24 cellular contexts compared by ENCODE assay signal in genomic region chr17:80472996-80473395, GRCh38. TPM values are rescaled to one million over a fixed set of nuclear protein-coding genes. Genes with fewer than 3 reads are reported as not detected.
DNase-seq lines count a peak whose midpoint lies in the region; ATAC-seq, FAIRE-seq and TF ChIP-seq lines count a peak whose summit lies in the region.
"Had no signal": no experiment of that assay in that cellular context is flagged by ENCODE, and none has a peak within 500 bp of the region (broad histone marks: within the 10 kb centered on the region; RNA-seq: fewer than 3 reads in every experiment).

No MANE protein-coding gene starts in this region.

- H3K9ac ChIP-seq in H1 (replicated peaks in 1 of 4; ENCODE audit: extremely low read depth in 1 of 4, low read depth in 3 of 4, low read length in 3 of 4) (no peak overlapping the region), neuronal stem cell (ENCODE audit: low read depth, low read length, poor library complexity) (no peak overlapping the region)
- H3K9ac ChIP-seq: GM23248 had no signal

- ATAC-seq in activated CD4-positive, alpha-beta T cell treated with anti-CD3 and anti-CD28 coated beads for 36 hours, result no peak
- no peak for ATAC-seq in natural killer cell
- no peak for ATAC-seq in natural killer cell treated with Interleukin-12 subunit alpha and Interleukin-12 subunit beta and Interleukin-15 and Interleukin-18, amount 100 ng/mL, for 72 hours
- ATAC-seq: GM12878, HCT116 had no signal

- DNase-seq in activated CD4-positive, alpha-beta T cell treated with anti-CD3 and anti-CD28 coated beads, Interleukin-2, amount 10 ng/mL, durations not matched to agents 7 days and 5 days, result no peak
- DNase-seq in activated CD4-positive, alpha-beta T cell treated with anti-CD3 and anti-CD28 coated beads for 36 hours, result no peak
- DNase-seq in natural killer cell (no peak), H1 (ENCODE audit: low read depth in 1 of 2, low spot score in 2 of 2) (no peak), neuronal stem cell (ENCODE audit: low spot score) (no peak), AML-193 (lab: John Stamatoyannopoulos, UW) (no peak), erythroblast (lab: John Stamatoyannopoulos, UW) (no peak)
- no peak for DNase-seq in natural killer cell treated with Interleukin-12 subunit alpha and Interleukin-12 subunit beta and Interleukin-15 and Interleukin-18, amount 100 ng/mL, for 72 hours (ENCODE audit: low spot score)
- DNase-seq: 8988T; BE2C; CD4-positive, CD25-positive, alpha-beta regulatory T cell; CD8-positive, alpha-beta memory T cell; COR-L47; DMS 273 treated with DMSO at 0.1 percent for 48 hours; DMS53; DND-41; EL; GM23248; HFFc6 had no signal

- WGBS in H1 (ENCODE audit: extremely low coverage in 1 of 2, insufficient coverage in 1 of 2, insufficient read length in 1 of 2, insufficient replicate concordance in 2 of 2, low coverage in 1 of 2, low lambda C conversion rate in 2 of 2, missing lambda C conversion rate in 1 of 2), 2 experiments, result 92% methylated on average over 12 of the region's 12 CpGs; no CpG with 5 or more reads in 1 of the 2 experiments
- no CpG with 5 or more reads among the region's 12 CpGs for WGBS in neuronal stem cell (ENCODE audit: extremely low coverage in 2 of 2, insufficient read length in 2 of 2, insufficient replicate concordance in 1 of 2), 2 donors

- H3K4me1 ChIP-seq in H1 (replicated peaks in 1 of 4; ENCODE audit: control insufficient read depth in 3 of 4, insufficient read depth in 4 of 4, low read length in 3 of 4), result peaks cover 0 to 15% (median 4%) of the 10 kb centered on the region in 4 experiments; a peak in 5 of 7 replicates
- H3K4me1 ChIP-seq in neuronal stem cell (ENCODE audit: control insufficient read depth in 2 of 2, insufficient read depth in 1 of 2, low read depth in 1 of 2, low read length in 2 of 2), result peaks cover 8 to 11% of the 10 kb centered on the region in 2 donors
- H3K4me1 ChIP-seq: BE2C had no signal

- H3K23me2 ChIP-seq in H1 (ENCODE audit: low read depth, low read length), result peaks cover 6% of the 10 kb centered on the region; the same call in 1 of the 2 replicates

- peaks cover 0 to 7% (median 0%) of the 10 kb centered on the region in 4 experiments; a peak in 1 of 8 replicates for H3K36me3 ChIP-seq in H1 (ENCODE audit: control insufficient read depth in 2 of 4, insufficient read depth in 4 of 4, low read length in 3 of 4)
- H3K36me3 ChIP-seq in neuronal stem cell (replicated peaks in 1 of 2; ENCODE audit: control insufficient read depth in 2 of 2, insufficient read depth in 2 of 2, low read length in 2 of 2), result no peaks in the 10 kb centered on the region
- H3K36me3 ChIP-seq: BE2C had no signal

- H2BK120ac ChIP-seq in H1 (replicated peaks; ENCODE audit: low read depth, low read length) (no peak overlapping the region), neuronal stem cell (ENCODE audit: low read depth, low read length) (peak overlapping the region; percentile 57)

- H3K4me3 Mint-ChIP-seq in activated CD4-positive, alpha-beta T cell treated with anti-CD3 and anti-CD28 coated beads, Interleukin-2, amount 10 ng/mL, durations not matched to agents 7 days and 5 days, result peak overlapping the region; percentile 32
- no peak overlapping the region for H3K4me3 Mint-ChIP-seq in activated CD4-positive, alpha-beta T cell treated with anti-CD3 and anti-CD28 coated beads for 36 hours
- H3K4me3 Mint-ChIP-seq in natural killer cell, result peak overlapping the region; percentile 13
- H3K4me3 Mint-ChIP-seq in natural killer cell treated with Interleukin-12 subunit alpha and Interleukin-12 subunit beta and Interleukin-15 and Interleukin-18, amount 100 ng/mL, for 72 hours, result no peak overlapping the region
- H3K4me3 Mint-ChIP-seq: HFFc6 had no signal

- TF ChIP-seq EP300 in H1 (IDR thresholded peaks at IDR 0.05; ENCODE audit: borderline replicate concordance in 1 of 2, low read depth in 2 of 2, low read length in 2 of 2), result no peak

- no peak overlapping the region for H2AFZ ChIP-seq in H1 (ENCODE audit: low read length)
- no peak overlapping the region for H2AFZ ChIP-seq in neuronal stem cell (ENCODE audit: low read length)
- H2AFZ ChIP-seq: GM23248 had no signal

- POLR2A ChIA-PET in activated CD4-positive, alpha-beta T cell treated with anti-CD3 and anti-CD28 coated beads, Interleukin-2, amount 10 ng/mL, durations not matched to agents 7 days and 5 days (lab: Charles Lee), result no interaction called here
- POLR2A ChIA-PET in activated CD4-positive, alpha-beta T cell treated with anti-CD3 and anti-CD28 coated beads for 36 hours (lab: Charles Lee), result interaction anchor here (0.6 kb wide), 1 partner anchor 384 kb away, joined by 3 read pairs; no protein-coding TSS in a partner anchor
- POLR2A ChIA-PET in H1 (lab: Charles Lee; ENCODE audit: partially characterized antibody), result interaction anchor here (0.9 to 1.7 kb wide), 3 partner anchors 9 to 47 kb away, joined by 3 to 12 read pairs (median 4); no protein-coding TSS in a partner anchor

- H3K9me3 Mint-ChIP-seq in activated CD4-positive, alpha-beta T cell treated with anti-CD3 and anti-CD28 coated beads, Interleukin-2, amount 10 ng/mL, durations not matched to agents 7 days and 5 days, result no peaks in the 10 kb centered on the region
- no peaks in the 10 kb centered on the region for H3K9me3 Mint-ChIP-seq in activated CD4-positive, alpha-beta T cell treated with anti-CD3 and anti-CD28 coated beads for 36 hours (ENCODE audit: low read depth)
- H3K9me3 Mint-ChIP-seq in natural killer cell, result no peaks in the 10 kb centered on the region
- H3K9me3 Mint-ChIP-seq in natural killer cell treated with Interleukin-12 subunit alpha and Interleukin-12 subunit beta and Interleukin-15 and Interleukin-18, amount 100 ng/mL, for 72 hours, result no peaks in the 10 kb centered on the region
- H3K9me3 Mint-ChIP-seq: CD8-positive, alpha-beta memory T cell; HFFc6; IgD-negative memory B cell had no signal

- CTCF ChIA-PET in activated CD4-positive, alpha-beta T cell treated with anti-CD3 and anti-CD28 coated beads, Interleukin-2, amount 10 ng/mL, durations not matched to agents 7 days and 5 days (lab: Charles Lee), result interaction anchor here (0.8 to 1.2 kb wide), 3 partner anchors 18 to 428 kb away, joined by 3 read pairs; no protein-coding TSS in a partner anchor
- CTCF ChIA-PET in activated CD4-positive, alpha-beta T cell treated with anti-CD3 and anti-CD28 coated beads for 36 hours (lab: Charles Lee), result interaction anchor here (0.7 kb wide), 1 partner anchor 804 kb away, joined by 3 read pairs; no protein-coding TSS in a partner anchor
- CTCF ChIA-PET in H1 (lab: Charles Lee; ENCODE audit: partially characterized antibody), result interaction anchor here (0.8 to 4.5 kb wide), 10 partner anchors 12 to 426 kb away, joined by 3 to 22 read pairs (median 4); no protein-coding TSS in a partner anchor

- H3K36me3 Mint-ChIP-seq in activated CD4-positive, alpha-beta T cell treated with anti-CD3 and anti-CD28 coated beads, Interleukin-2, amount 10 ng/mL, durations not matched to agents 7 days and 5 days (ENCODE audit: low read depth), result peaks cover 36% of the 10 kb centered on the region
- peaks cover 9% of the 10 kb centered on the region for H3K36me3 Mint-ChIP-seq in activated CD4-positive, alpha-beta T cell treated with anti-CD3 and anti-CD28 coated beads for 36 hours (ENCODE audit: low read depth)
- no peaks in the 10 kb centered on the region for H3K36me3 Mint-ChIP-seq in natural killer cell
- no peaks in the 10 kb centered on the region for H3K36me3 Mint-ChIP-seq in natural killer cell treated with Interleukin-12 subunit alpha and Interleukin-12 subunit beta and Interleukin-15 and Interleukin-18, amount 100 ng/mL, for 72 hours
- H3K36me3 Mint-ChIP-seq: CD4-positive, CD25-positive, alpha-beta regulatory T cell; CD8-positive, alpha-beta memory T cell; IgD-negative memory B cell had no signal

- H2BK20ac ChIP-seq in H1 (ENCODE audit: low read length), result no peak overlapping the region

- peaks cover 3 to 24% of the 10 kb centered on the region in 2 experiments for H4K20me1 ChIP-seq in H1 (replicated peaks in 1 of 2; ENCODE audit: control insufficient read depth in 1 of 2, insufficient read depth in 2 of 2, low read length in 2 of 2)

- H3K79me2 ChIP-seq in H1 (ENCODE audit: control insufficient read depth in 1 of 2, insufficient read depth in 2 of 2, low read length in 2 of 2), result no peaks in the 10 kb centered on the region

- H3K23ac ChIP-seq in H1 (ENCODE audit: insufficient read length) (no peak overlapping the region), neuronal stem cell (ENCODE audit: low read depth, low read length, poor library complexity) (peak overlapping the region; percentile 65)

- H2BK15ac ChIP-seq in H1 (ENCODE audit: low read length) (no peak overlapping the region), neuronal stem cell (ENCODE audit: low read length) (no peak overlapping the region)

- H4K91ac ChIP-seq in H1 (replicated peaks; ENCODE audit: insufficient read length, low read length), result no peak overlapping the region
- no peak overlapping the region for H4K91ac ChIP-seq in neuronal stem cell (ENCODE audit: low read depth, low read length, poor library complexity)

- H3K4me3 ChIP-seq in H1 (ENCODE audit: extremely low read depth in 1 of 4, insufficient read depth in 2 of 4, low read depth in 3 of 4, low read length in 4 of 4) (no peak overlapping the region), neuronal stem cell (ENCODE audit: low read length in 2 of 2) (no peak overlapping the region)
- H3K4me3 ChIP-seq: GM12878, GM23248 had no signal

- peaks cover 19% of the 10 kb centered on the region for H3K27me3 Mint-ChIP-seq in activated CD4-positive, alpha-beta T cell treated with anti-CD3 and anti-CD28 coated beads, Interleukin-2, amount 10 ng/mL, durations not matched to agents 7 days and 5 days
- H3K27me3 Mint-ChIP-seq in activated CD4-positive, alpha-beta T cell treated with anti-CD3 and anti-CD28 coated beads for 36 hours, result peaks cover 26% of the 10 kb centered on the region
- peaks cover 13 to 30% of the 10 kb centered on the region in 2 donors for H3K27me3 Mint-ChIP-seq in natural killer cell (ENCODE audit: low read depth in 2 of 2)
- peaks cover 13 to 23% of the 10 kb centered on the region in 2 donors for H3K27me3 Mint-ChIP-seq in natural killer cell treated with Interleukin-12 subunit alpha and Interleukin-12 subunit beta and Interleukin-15 and Interleukin-18, amount 100 ng/mL, for 72 hours

- H4K5ac ChIP-seq in H1 (ENCODE audit: insufficient read length, low read depth, low read length), result no peak overlapping the region

- no peak overlapping the region for H3K56ac ChIP-seq in H1 (replicated peaks; ENCODE audit: insufficient read length, low read depth, low read length)

- TF ChIP-seq POLR2A in H1 (IDR thresholded peaks at IDR 0.05; ENCODE audit: control extremely low read depth in 1 of 2, low read depth in 2 of 2, low read length in 2 of 2), result no peak
- no peak for TF ChIP-seq POLR2A in erythroblast (IDR thresholded peaks at IDR 0.05; ENCODE audit: low read length)

- H3K4me1 Mint-ChIP-seq in activated CD4-positive, alpha-beta T cell treated with anti-CD3 and anti-CD28 coated beads, Interleukin-2, amount 10 ng/mL, durations not matched to agents 7 days and 5 days, result peaks cover 47% of the 10 kb centered on the region
- H3K4me1 Mint-ChIP-seq in activated CD4-positive, alpha-beta T cell treated with anti-CD3 and anti-CD28 coated beads for 36 hours, result peaks cover 16% of the 10 kb centered on the region
- peaks cover 30 to 61% of the 10 kb centered on the region in 2 donors for H3K4me1 Mint-ChIP-seq in natural killer cell
- H3K4me1 Mint-ChIP-seq in natural killer cell treated with Interleukin-12 subunit alpha and Interleukin-12 subunit beta and Interleukin-15 and Interleukin-18, amount 100 ng/mL, for 72 hours (ENCODE audit: low read depth in 2 of 2), result peaks cover 20 to 37% of the 10 kb centered on the region in 2 donors

- no peak for TF ChIP-seq RAD21 in H1 (IDR thresholded peaks at IDR 0.05 in 1 of 2, conservative IDR thresholded peaks at IDR 0.05 in 1 of 2; ENCODE audit: low read depth in 2 of 2, low read length in 2 of 2)

- no peak overlapping the region; the same call in 1 of the 2 replicates for H4K8ac ChIP-seq in H1 (ENCODE audit: extremely low read depth, insufficient read depth, low read length)
- no peak overlapping the region for H4K8ac ChIP-seq in neuronal stem cell (ENCODE audit: low read depth, low read length)

- H3K27ac Mint-ChIP-seq in activated CD4-positive, alpha-beta T cell treated with anti-CD3 and anti-CD28 coated beads, Interleukin-2, amount 10 ng/mL, durations not matched to agents 7 days and 5 days, result no peak overlapping the region
- no peak overlapping the region for H3K27ac Mint-ChIP-seq in activated CD4-positive, alpha-beta T cell treated with anti-CD3 and anti-CD28 coated beads for 36 hours
- H3K27ac Mint-ChIP-seq in natural killer cell, result peak overlapping the region in 1 of 2 donors; percentile 58
- no peak overlapping the region for H3K27ac Mint-ChIP-seq in natural killer cell treated with Interleukin-12 subunit alpha and Interleukin-12 subunit beta and Interleukin-15 and Interleukin-18, amount 100 ng/mL, for 72 hours
- H3K27ac Mint-ChIP-seq: CD4-positive, CD25-positive, alpha-beta regulatory T cell; HFFc6 had no signal

- H3K79me1 ChIP-seq in H1 (ENCODE audit: low read depth, low read length) (no peaks in the 10 kb centered on the region), neuronal stem cell (ENCODE audit: low read depth, low read length) (peaks cover 3% of the 10 kb centered on the region)

- H3K9me3 ChIP-seq in H1 (ENCODE audit: insufficient read depth in 2 of 2, low read depth in 1 of 2, low read length in 1 of 2) (no peaks in the 10 kb centered on the region), neuronal stem cell (replicated peaks in 1 of 2; ENCODE audit: control insufficient read depth in 2 of 2, insufficient read depth in 1 of 2, low read depth in 1 of 2, low read length in 2 of 2) (peaks cover 0 to 3% of the 10 kb centered on the region in 2 donors)
- H3K9me3 ChIP-seq: BE2C had no signal

- no peak for TF ChIP-seq CTCF in natural killer cell (IDR thresholded peaks at IDR 0.05)
- no peak for TF ChIP-seq CTCF in H1 (IDR thresholded peaks at IDR 0.05; ENCODE audit: control extremely low read depth in 1 of 3, insufficient read depth in 1 of 3, low read depth in 1 of 3, low read length in 3 of 3)

- H3K18ac ChIP-seq in H1 (ENCODE audit: extremely low read depth, low read length) (no peak overlapping the region), neuronal stem cell (ENCODE audit: low read length) (no peak overlapping the region)

- H3K4me2 ChIP-seq in H1 (ENCODE audit: insufficient read depth in 1 of 2, low read depth in 2 of 2, low read length in 2 of 2) (no peak overlapping the region), neuronal stem cell (ENCODE audit: insufficient read depth, low read length, poor library complexity, severe bottlenecking) (no peak overlapping the region)

- FAIRE-seq in H1 (lab: Jason Lieb, UNC), result no peak
- FAIRE-seq: GM12878, H54, HTR-8/SVneo had no signal

- H2AK5ac ChIP-seq in H1 (ENCODE audit: low read depth, low read length) (0 out of 2 replicates have a peak overlapping the region, but pooled peaks have one; percentile 75), neuronal stem cell (ENCODE audit: low read depth, low read length) (peak overlapping the region; percentile 70)

- no peak overlapping the region for H3K14ac ChIP-seq in H1 (ENCODE audit: insufficient read length)
- peak overlapping the region; percentile 38 for H3K14ac ChIP-seq in neuronal stem cell (ENCODE audit: low read length)

- H3K4ac ChIP-seq in H1 (replicated peaks; ENCODE audit: insufficient read length, low read depth, low read length), result no peak overlapping the region
- no peak overlapping the region for H3K4ac ChIP-seq in neuronal stem cell (ENCODE audit: low read length)

- H3K27ac ChIP-seq in H1 (ENCODE audit: low read depth, low read length) (no peak overlapping the region), neuronal stem cell (replicated peaks; ENCODE audit: low read length) (no peak overlapping the region)
- H3K27ac ChIP-seq: GM23248 had no signal

- H3K27me3 ChIP-seq in H1 (replicated peaks in 1 of 4; ENCODE audit: control insufficient read depth in 3 of 4, extremely low read depth in 1 of 4, insufficient read depth in 3 of 4, low read length in 3 of 4) (peaks cover 50 to 77% (median 68%) of the 10 kb centered on the region in 4 experiments), neuronal stem cell (ENCODE audit: control insufficient read depth in 3 of 3, insufficient read depth in 3 of 3, low read depth in 1 of 3, low read length in 3 of 3) (peaks cover 28 to 98% (median 48%) of the 10 kb centered on the region in 3 experiments)

- no peak overlapping the region for H2BK12ac ChIP-seq in H1 (ENCODE audit: low read depth, low read length)
- H2BK12ac ChIP-seq in neuronal stem cell (ENCODE audit: low read length), result peak overlapping the region; percentile 41

- intact Hi-C loops in activated CD4-positive, alpha-beta T cell treated with anti-CD3 and anti-CD28 coated beads for 36 hours (cut with DNase I, micrococcal nuclease), result loop anchor here in 1 of 2 experiments (10.0 kb wide), 1 partner anchor 922 kb away; the partner anchor contains the start of gene BAHCC1
- intact Hi-C loops in natural killer cell (cut with micrococcal nuclease), result loop anchor here (2.0 kb wide), 1 partner anchor 18 kb away; no protein-coding TSS in a partner anchor

- no peak overlapping the region for H2BK5ac ChIP-seq in H1 (ENCODE audit: low read depth, low read length)
- H2BK5ac ChIP-seq in neuronal stem cell (ENCODE audit: low read length), result no peak overlapping the region

RNA-seq across cellular contexts. Expression of gene NPTX1, which starts 3.4 kb away (rescaled TPM):
- 10 to 100 TPM; 85.8 to 86.1 TPM for total RNA-seq in activated CD4-positive, alpha-beta T cell treated with anti-CD3 and anti-CD28 coated beads, Interleukin-2, amount 10 ng/mL, durations not matched to agents 7 days and 5 days
- total RNA-seq in activated CD4-positive, alpha-beta T cell treated with anti-CD3 and anti-CD28 coated beads for 36 hours, result 10 to 100 TPM; 22.7 to 27.5 TPM
- total RNA-seq in natural killer cell, result 1 to 10 TPM; 1.0 to 2.2 (median 2.2) TPM
- total RNA-seq in natural killer cell treated with Interleukin-12 subunit alpha and Interleukin-12 subunit beta and Interleukin-15 and Interleukin-18, amount 100 ng/mL, for 72 hours, result under 1 TPM; 0.38 to 0.92 TPM
- 12.0 and 14.8 TPM in 2 replicates for total RNA-seq in H1 (2021; fragmentation: NEBNext Ultra II Directional; extraction: Animal tissue kit (Norgen Biotek cat#: 25700))
- 17.9 and 35.0 TPM in 2 replicates for polyA plus RNA-seq in H1 (2011; rRNA removed)
- 23.1 TPM for polyA plus RNA-seq in H1 (2011; cell fraction: cytosol; rRNA removed)
- polyA plus RNA-seq in H1 (2011; cell fraction: nucleus; rRNA removed), result 54.8 TPM
- polyA plus RNA-seq in H1 (2012, experiment 1 of 2), result 10.6 to 21.0 TPM (median 15.1 TPM) in 4 replicates
- polyA plus RNA-seq in H1 (2012, experiment 2 of 2), result 7.3 TPM
- 3.9 TPM for polyA plus RNA-seq in H1 (2013, experiment 1 of 2)
- 3.1 TPM for polyA plus RNA-seq in H1 (2013, experiment 2 of 2)
- 12.1 and 20.6 TPM in 2 replicates for polyA minus RNA-seq in H1 (2011; rRNA and poly(A)+ RNA removed)
- polyA minus RNA-seq in H1 (2011; cell fraction: cytosol; rRNA and poly(A)+ RNA removed), result 21.1 TPM
- polyA minus RNA-seq in H1 (2011; cell fraction: nucleus; rRNA and poly(A)+ RNA removed), result 22.5 TPM
- polyA plus RNA-seq in neuronal stem cell (2013, experiment 1 of 2), result 0.43 TPM
- polyA plus RNA-seq in neuronal stem cell (2013, experiment 2 of 2), result 0.35 TPM
- total RNA-seq: GM12878 had no signal
- polyA plus RNA-seq: CD8-positive, alpha-beta memory T cell; GM12878; IgD-negative memory B cell had no signal

RNA-seq across cellular contexts. Expression of gene ENDOV, which starts 58.0 kb away (rescaled TPM):
- 10 to 100 TPM; 16.6 to 17.1 TPM for total RNA-seq in activated CD4-positive, alpha-beta T cell treated with anti-CD3 and anti-CD28 coated beads, Interleukin-2, amount 10 ng/mL, durations not matched to agents 7 days and 5 days
- 10 to 100 TPM; 12.3 to 13.0 TPM for total RNA-seq in activated CD4-positive, alpha-beta T cell treated with anti-CD3 and anti-CD28 coated beads for 36 hours
- total RNA-seq in natural killer cell, result 10 to 100 TPM; 17.7 to 24.9 (median 18.8) TPM
- total RNA-seq in natural killer cell treated with Interleukin-12 subunit alpha and Interleukin-12 subunit beta and Interleukin-15 and Interleukin-18, amount 100 ng/mL, for 72 hours, result 10 to 100 TPM; 14.0 to 15.2 TPM
- total RNA-seq in H1 (2021; fragmentation: NEBNext Ultra II Directional; extraction: Animal tissue kit (Norgen Biotek cat#: 25700)), result 10.5 and 10.6 TPM in 2 replicates
- polyA plus RNA-seq in H1 (2011; rRNA removed), result 13.3 and 19.4 TPM in 2 replicates
- polyA plus RNA-seq in H1 (2011; cell fraction: cytosol; rRNA removed), result 17.2 TPM
- polyA plus RNA-seq in H1 (2011; cell fraction: nucleus; rRNA removed), result 39.0 TPM
- polyA plus RNA-seq in H1 (2012, experiment 1 of 2), result 12.9 to 17.5 TPM (median 15.4 TPM) in 4 replicates
- polyA plus RNA-seq in H1 (2012, experiment 2 of 2), result 12.5 TPM
- polyA plus RNA-seq in H1 (2013, experiment 1 of 2), result 10.3 TPM
- 8.8 TPM for polyA plus RNA-seq in H1 (2013, experiment 2 of 2)
- polyA minus RNA-seq in H1 (2011; rRNA and poly(A)+ RNA removed), result 9.3 and 10.1 TPM in 2 replicates
- 9.8 TPM for polyA minus RNA-seq in H1 (2011; cell fraction: cytosol; rRNA and poly(A)+ RNA removed)
- 13.9 TPM for polyA minus RNA-seq in H1 (2011; cell fraction: nucleus; rRNA and poly(A)+ RNA removed)
- 24.9 TPM for polyA plus RNA-seq in neuronal stem cell (2013, experiment 1 of 2)
- 22.9 TPM for polyA plus RNA-seq in neuronal stem cell (2013, experiment 2 of 2)

Comparison
In these comparisons a context has a peak if more than half of its experiments do, and no peak if none do; other contexts are left out.
1. H3K4me3 Mint-ChIP-seq: peak in activated CD4-positive, alpha-beta T cell treated with anti-CD3 and anti-CD28 coated beads, Interleukin-2, amount 10 ng/mL, durations not matched to agents 7 days and 5 days (single experiment) and natural killer cell (single experiment); none in activated CD4-positive, alpha-beta T cell treated with anti-CD3 and anti-CD28 coated beads for 36 hours (single experiment) and natural killer cell treated with Interleukin-12 subunit alpha and Interleukin-12 subunit beta and Interleukin-15 and Interleukin-18, amount 100 ng/mL, for 72 hours (single experiment).